9 cellular contexts compared by ENCODE assay signal in the genomic region with DNA sequence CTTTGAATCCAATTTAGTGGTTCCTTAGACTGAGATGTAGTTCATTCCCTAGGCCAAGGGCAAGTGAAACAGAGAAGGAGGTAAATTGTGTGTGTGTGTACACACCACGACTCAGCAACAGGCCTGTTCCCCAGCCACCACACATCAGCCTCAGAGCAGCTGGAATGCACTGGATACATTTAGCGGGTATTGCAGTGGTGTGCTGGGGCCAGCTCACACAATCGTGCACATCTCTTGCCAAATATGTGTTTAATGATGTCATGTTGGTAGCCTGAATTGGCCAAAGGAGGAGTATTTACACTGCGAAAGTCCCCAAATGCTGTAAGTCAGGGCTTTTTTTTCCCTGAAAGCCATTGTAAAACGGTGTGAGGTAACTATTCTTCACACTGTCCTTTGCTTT.
A peak's percentile ranks its signal among the peaks of the same experiment; 100 is the strongest.
DNase-seq lines count a peak whose midpoint lies in the region; ATAC-seq and TF ChIP-seq lines count a peak whose summit lies in the region.
"Had no signal": no experiment of that assay in that cellular context is flagged by ENCODE, and none has a peak within 500 bp of the region (broad histone marks: within the 10 kb centered on the region; RNA-seq: fewer than 3 reads in every experiment).

No MANE protein-coding gene starts in this region.

- no peaks in the 10 kb centered on the region for H3K9me3 Mint-ChIP-seq in activated naive CD4-positive, alpha-beta T cell treated with anti-CD3 and anti-CD28 coated beads for 36 hours
- H3K9me3 Mint-ChIP-seq in activated naive CD4-positive, alpha-beta T cell treated with anti-CD3 and anti-CD28 coated beads, Interleukin-2, amount 10 ng/mL, durations not matched to agents 7 days and 5 days: no peaks in the 10 kb centered on the region
- H3K9me3 Mint-ChIP-seq in Calu3 (ENCODE audit: low read depth, unreplicated experiment): no peaks in the 10 kb centered on the region

- H3K36me3 Mint-ChIP-seq in activated naive CD4-positive, alpha-beta T cell treated with anti-CD3 and anti-CD28 coated beads for 36 hours (ENCODE audit: low read depth): peaks cover 10% of the 10 kb centered on the region
- H3K36me3 Mint-ChIP-seq in activated naive CD4-positive, alpha-beta T cell treated with anti-CD3 and anti-CD28 coated beads, Interleukin-2, amount 10 ng/mL, durations not matched to agents 7 days and 5 days: peaks cover 34% of the 10 kb centered on the region
- H3K36me3 Mint-ChIP-seq in Calu3 (ENCODE audit: insufficient read depth, unreplicated experiment): peaks cover 46% of the 10 kb centered on the region

- ATAC-seq in lower lobe of right lung (peak; percentile 65 to 76), upper lobe of left lung (ENCODE audit: low FRiP score in 2 of 2) (peak; percentile 76 to 79), HG02973 (IDR thresholded peaks at IDR 0.05; ENCODE audit: unreplicated experiment) (no peak)

- H3K27ac ChIP-seq in lower lobe of right lung (peak overlapping the region; percentile 72), upper lobe of left lung (peak overlapping the region; percentile 51 to 83 (median 64))

- H3K27me3 ChIP-seq in lower lobe of right lung (ENCODE audit: low read depth) (no peaks in the 10 kb centered on the region), upper lobe of left lung (no peaks in the 10 kb centered on the region)

- peaks cover 26% of the 10 kb centered on the region for H3K4me1 Mint-ChIP-seq in activated naive CD4-positive, alpha-beta T cell treated with anti-CD3 and anti-CD28 coated beads for 36 hours (ENCODE audit: low read depth)
- H3K4me1 Mint-ChIP-seq in activated naive CD4-positive, alpha-beta T cell treated with anti-CD3 and anti-CD28 coated beads, Interleukin-2, amount 10 ng/mL, durations not matched to agents 7 days and 5 days: peaks cover 6% of the 10 kb centered on the region
- H3K4me1 Mint-ChIP-seq in Calu3 (ENCODE audit: low read depth, unreplicated experiment): peaks cover 7% of the 10 kb centered on the region

- no peak for TF ChIP-seq CTCF in cardiac fibroblast (IDR thresholded peaks at IDR 0.05; ENCODE audit: low read depth, low read length)
- TF ChIP-seq CTCF in lower lobe of right lung (IDR thresholded peaks at IDR 0.05): no peak
- TF ChIP-seq CTCF in upper lobe of left lung (IDR thresholded peaks at IDR 0.05): no peak
- TF ChIP-seq CTCF in Calu3 (IDR thresholded peaks at IDR 0.05; ENCODE audit: unreplicated experiment): no peak

- WGBS in upper lobe of left lung, 2 donors: 37 to 40% methylated on average over 5 of the region's 5 CpGs

- TF ChIP-seq EP300 in upper lobe of left lung (IDR thresholded peaks at IDR 0.05): peak in 1 of 4 donors; percentile 46

- DNase-seq in activated naive CD4-positive, alpha-beta T cell treated with anti-CD3 and anti-CD28 coated beads for 36 hours: no peak
- DNase-seq in activated naive CD4-positive, alpha-beta T cell treated with anti-CD3 and anti-CD28 coated beads, Interleukin-2, amount 10 ng/mL, durations not matched to agents 7 days and 5 days: no peak
- DNase-seq in cardiac fibroblast (ENCODE audit: low read depth in 2 of 2) (peak; percentile 92 to 93), lower lobe of right lung (no peak), upper lobe of left lung (peak in 1 of 2 donors; percentile 53), LoVo (ENCODE audit: low spot score) (no peak), Calu3 (no peak)
- DNase-seq: retina had no signal

- no peak overlapping the region for H3K4me3 ChIP-seq in cardiac fibroblast (replicated peaks in 1 of 2; ENCODE audit: low read depth in 2 of 2, low read length in 2 of 2)
- H3K4me3 ChIP-seq in lower lobe of right lung: no peak overlapping the region
- H3K4me3 ChIP-seq in upper lobe of left lung: no peak overlapping the region

- H3K36me3 ChIP-seq in lower lobe of right lung: peaks cover 36% of the 10 kb centered on the region
- peaks cover 9 to 42% (median 33%) of the 10 kb centered on the region in 4 donors for H3K36me3 ChIP-seq in upper lobe of left lung

- H3K27me3 Mint-ChIP-seq in activated naive CD4-positive, alpha-beta T cell treated with anti-CD3 and anti-CD28 coated beads for 36 hours (ENCODE audit: low read depth): no peaks in the 10 kb centered on the region
- no peaks in the 10 kb centered on the region for H3K27me3 Mint-ChIP-seq in activated naive CD4-positive, alpha-beta T cell treated with anti-CD3 and anti-CD28 coated beads, Interleukin-2, amount 10 ng/mL, durations not matched to agents 7 days and 5 days
- H3K27me3 Mint-ChIP-seq in Calu3 (ENCODE audit: unreplicated experiment): no peaks in the 10 kb centered on the region

- H3K27ac Mint-ChIP-seq in activated naive CD4-positive, alpha-beta T cell treated with anti-CD3 and anti-CD28 coated beads for 36 hours: peak overlapping the region; percentile 72
- H3K27ac Mint-ChIP-seq in activated naive CD4-positive, alpha-beta T cell treated with anti-CD3 and anti-CD28 coated beads, Interleukin-2, amount 10 ng/mL, durations not matched to agents 7 days and 5 days: no peak overlapping the region
- H3K27ac Mint-ChIP-seq in Calu3 (ENCODE audit: unreplicated experiment): no peak overlapping the region

- BruUV-seq in Calu3 (replicated peaks; lab: Mats Ljungman, UMichigan): no TSS peak

- CTCF ChIA-PET in activated naive CD4-positive, alpha-beta T cell treated with anti-CD3 and anti-CD28 coated beads for 36 hours (lab: Charles Lee): interaction anchor here (1.4 kb wide), 1 partner anchor 35 kb away, joined by 7 read pairs; no protein-coding TSS in a partner anchor
- CTCF ChIA-PET in activated naive CD4-positive, alpha-beta T cell treated with anti-CD3 and anti-CD28 coated beads, Interleukin-2, amount 10 ng/mL, durations not matched to agents 7 days and 5 days (lab: Charles Lee): interaction anchor here (1.3 kb wide), 1 partner anchor 35 kb away, joined by 4 read pairs; no protein-coding TSS in a partner anchor
- CTCF ChIA-PET in Calu3 (lab: Charles Lee): interaction anchor here (0.7 to 2.0 kb wide), 2 partner anchors 10 to 338 kb away, joined by 4 to 5 read pairs; no protein-coding TSS in a partner anchor

- intact Hi-C loops in activated naive CD4-positive, alpha-beta T cell treated with anti-CD3 and anti-CD28 coated beads for 36 hours (cut with micrococcal nuclease): no loop called here
- intact Hi-C loops in lower lobe of right lung (cut with DNase I) (no loop called here), Calu3 (cut with micrococcal nuclease; ENCODE audit: unreplicated experiment) (no loop called here)

- H3K4me1 ChIP-seq in lower lobe of right lung: peaks cover 65% of the 10 kb centered on the region
- H3K4me1 ChIP-seq in upper lobe of left lung: peaks cover 37 to 67% (median 55%) of the 10 kb centered on the region in 4 donors

- no peak overlapping the region for H3K4me3 Mint-ChIP-seq in activated naive CD4-positive, alpha-beta T cell treated with anti-CD3 and anti-CD28 coated beads for 36 hours
- no peak overlapping the region for H3K4me3 Mint-ChIP-seq in activated naive CD4-positive, alpha-beta T cell treated with anti-CD3 and anti-CD28 coated beads, Interleukin-2, amount 10 ng/mL, durations not matched to agents 7 days and 5 days
- no peak overlapping the region for H3K4me3 Mint-ChIP-seq in Calu3 (ENCODE audit: low read depth, unreplicated experiment)

- H3K9me3 ChIP-seq in lower lobe of right lung (no peaks in the 10 kb centered on the region), upper lobe of left lung (no peaks in the 10 kb centered on the region)

- TF ChIP-seq POLR2A in upper lobe of left lung (IDR thresholded peaks at IDR 0.05): no peak

Comparison
In these comparisons a context has a peak if more than half of its experiments do, and no peak if none do; other contexts are left out.
1. DNase-seq: peak in cardiac fibroblast (2 of 2); none in activated naive CD4-positive, alpha-beta T cell treated with anti-CD3 and anti-CD28 coated beads for 36 hours (single experiment), activated naive CD4-positive, alpha-beta T cell treated with anti-CD3 and anti-CD28 coated beads, Interleukin-2, amount 10 ng/mL, durations not matched to agents 7 days and 5 days (single experiment), lower lobe of right lung (single experiment), LoVo (single experiment) and Calu3 (single experiment).